1 cellular context compared by ENCODE assay signal in the genomic region with DNA sequence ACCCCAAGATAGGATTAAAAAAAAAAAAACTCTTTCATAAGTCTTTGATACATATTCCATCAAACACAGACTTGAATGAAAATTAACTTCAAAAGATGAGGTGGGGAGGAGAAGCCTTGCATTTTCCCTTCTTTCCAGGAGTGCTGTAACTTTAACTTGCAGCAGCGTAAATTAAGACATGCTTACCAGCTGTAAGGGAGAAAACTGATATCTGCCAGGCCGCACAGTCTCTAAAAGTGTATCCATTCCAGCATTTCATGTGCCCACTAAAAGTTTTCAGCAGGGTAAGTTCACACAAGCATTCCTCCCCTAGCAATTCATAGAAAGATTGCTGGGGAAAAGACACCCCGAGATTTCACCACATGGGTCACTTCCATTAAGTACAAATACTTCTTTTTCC.
TF ChIP-seq lines count a peak whose summit lies in the region.

No MANE protein-coding gene starts in this region.

TF ChIP-seq in HepG2, 621 proteins besides CTCF, POLR2A, EP300 and RAD21:
- TF ChIP-seq, protein P1, sequence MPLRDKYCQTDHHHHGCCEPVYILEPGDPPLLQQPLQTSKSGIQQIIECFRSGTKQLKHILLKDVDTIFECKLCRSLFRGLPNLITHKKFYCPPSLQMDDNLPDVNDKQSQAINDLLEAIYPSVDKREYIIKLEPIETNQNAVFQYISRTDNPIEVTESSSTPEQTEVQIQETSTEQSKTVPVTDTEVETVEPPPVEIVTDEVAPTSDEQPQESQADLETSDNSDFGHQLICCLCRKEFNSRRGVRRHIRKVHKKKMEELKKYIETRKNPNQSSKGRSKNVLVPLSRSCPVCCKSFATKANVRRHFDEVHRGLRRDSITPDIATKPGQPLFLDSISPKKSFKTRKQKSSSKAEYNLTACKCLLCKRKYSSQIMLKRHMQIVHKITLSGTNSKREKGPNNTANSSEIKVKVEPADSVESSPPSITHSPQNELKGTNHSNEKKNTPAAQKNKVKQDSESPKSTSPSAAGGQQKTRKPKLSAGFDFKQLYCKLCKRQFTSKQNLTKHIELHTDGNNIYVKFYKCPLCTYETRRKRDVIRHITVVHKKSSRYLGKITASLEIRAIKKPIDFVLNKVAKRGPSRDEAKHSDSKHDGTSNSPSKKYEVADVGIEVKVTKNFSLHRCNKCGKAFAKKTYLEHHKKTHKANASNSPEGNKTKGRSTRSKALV (CRISPR knock-in tag; IDR thresholded peaks at IDR 0.05), result no peak
- TF ChIP-seq ZNF644 (CRISPR knock-in tag; IDR thresholded peaks at IDR 0.05; ENCODE audit: low read depth), result no peak
- TF ChIP-seq, protein P2, sequence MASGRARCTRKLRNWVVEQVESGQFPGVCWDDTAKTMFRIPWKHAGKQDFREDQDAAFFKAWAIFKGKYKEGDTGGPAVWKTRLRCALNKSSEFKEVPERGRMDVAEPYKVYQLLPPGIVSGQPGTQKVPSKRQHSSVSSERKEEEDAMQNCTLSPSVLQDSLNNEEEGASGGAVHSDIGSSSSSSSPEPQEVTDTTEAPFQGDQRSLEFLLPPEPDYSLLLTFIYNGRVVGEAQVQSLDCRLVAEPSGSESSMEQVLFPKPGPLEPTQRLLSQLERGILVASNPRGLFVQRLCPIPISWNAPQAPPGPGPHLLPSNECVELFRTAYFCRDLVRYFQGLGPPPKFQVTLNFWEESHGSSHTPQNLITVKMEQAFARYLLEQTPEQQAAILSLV (CRISPR knock-in tag; IDR thresholded peaks at IDR 0.05; ENCODE audit: borderline replicate concordance), result no peak
- TF ChIP-seq, protein P3, sequence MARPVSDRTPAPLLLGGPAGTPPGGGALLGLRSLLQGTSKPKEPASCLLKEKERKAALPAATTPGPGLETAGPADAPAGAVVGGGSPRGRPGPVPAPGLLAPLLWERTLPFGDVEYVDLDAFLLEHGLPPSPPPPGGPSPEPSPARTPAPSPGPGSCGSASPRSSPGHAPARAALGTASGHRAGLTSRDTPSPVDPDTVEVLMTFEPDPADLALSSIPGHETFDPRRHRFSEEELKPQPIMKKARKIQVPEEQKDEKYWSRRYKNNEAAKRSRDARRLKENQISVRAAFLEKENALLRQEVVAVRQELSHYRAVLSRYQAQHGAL (CRISPR knock-in tag; IDR thresholded peaks at IDR 0.05; ENCODE audit: not compliant biosample characterization), result no peak
- TF ChIP-seq RFX3 (CRISPR knock-in tag; IDR thresholded peaks at IDR 0.05), result no peak
- TF ChIP-seq ZNF567 (CRISPR knock-in tag; IDR thresholded peaks at IDR 0.05; ENCODE audit: borderline replicate concordance), result no peak
- no peak for TF ChIP-seq FOXA3 (CRISPR knock-in tag; IDR thresholded peaks at IDR 0.05)
- TF ChIP-seq TCF12 (IDR thresholded peaks at IDR 0.05), result no peak
- TF ChIP-seq TCF12 (CRISPR knock-in tag; IDR thresholded peaks at IDR 0.05), result no peak
- TF ChIP-seq BHLHE40 (IDR thresholded peaks at IDR 0.05; ENCODE audit: low read length), result no peak
- no peak for TF ChIP-seq MBD4 (IDR thresholded peaks at IDR 0.05; ENCODE audit: borderline replicate concordance, low read length)
- no peak for TF ChIP-seq SOX6 (IDR thresholded peaks at IDR 0.05)
- TF ChIP-seq SOX6 (CRISPR knock-in tag; IDR thresholded peaks at IDR 0.05), result no peak
- no peak for TF ChIP-seq ZNF232 (CRISPR knock-in tag; IDR thresholded peaks at IDR 0.05; ENCODE audit: borderline replicate concordance)
- TF ChIP-seq YY1 (IDR thresholded peaks at IDR 0.05; ENCODE audit: insufficient read depth, insufficient replicate concordance, low read depth, low read length), result no peak
- no peak for TF ChIP-seq ZNF224 (CRISPR knock-in tag; IDR thresholded peaks at IDR 0.05)
- TF ChIP-seq NR2F2 (IDR thresholded peaks at IDR 0.05; ENCODE audit: borderline replicate concordance, low read depth), result no peak
- TF ChIP-seq, protein P4, sequence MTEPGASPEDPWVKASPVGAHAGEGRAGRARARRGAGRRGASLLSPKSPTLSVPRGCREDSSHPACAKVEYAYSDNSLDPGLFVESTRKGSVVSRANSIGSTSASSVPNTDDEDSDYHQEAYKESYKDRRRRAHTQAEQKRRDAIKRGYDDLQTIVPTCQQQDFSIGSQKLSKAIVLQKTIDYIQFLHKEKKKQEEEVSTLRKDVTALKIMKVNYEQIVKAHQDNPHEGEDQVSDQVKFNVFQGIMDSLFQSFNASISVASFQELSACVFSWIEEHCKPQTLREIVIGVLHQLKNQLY (CRISPR knock-in tag; IDR thresholded peaks at IDR 0.05), result no peak
- TF ChIP-seq ZNF205 (CRISPR knock-in tag; IDR thresholded peaks at IDR 0.05), result no peak
- TF ChIP-seq RBM22 (optimal IDR thresholded peaks at IDR 0.05; ENCODE audit: low read length), result no peak
- TF ChIP-seq HNRNPUL1 (IDR thresholded peaks at IDR 0.05; ENCODE audit: low read depth, low read length), result no peak
- no peak for TF ChIP-seq PCBP2 (optimal IDR thresholded peaks at IDR 0.05; ENCODE audit: low read depth, low read length, poor library complexity, severe bottlenecking)
